13 cellular contexts compared by ENCODE assay signal in the genomic region with DNA sequence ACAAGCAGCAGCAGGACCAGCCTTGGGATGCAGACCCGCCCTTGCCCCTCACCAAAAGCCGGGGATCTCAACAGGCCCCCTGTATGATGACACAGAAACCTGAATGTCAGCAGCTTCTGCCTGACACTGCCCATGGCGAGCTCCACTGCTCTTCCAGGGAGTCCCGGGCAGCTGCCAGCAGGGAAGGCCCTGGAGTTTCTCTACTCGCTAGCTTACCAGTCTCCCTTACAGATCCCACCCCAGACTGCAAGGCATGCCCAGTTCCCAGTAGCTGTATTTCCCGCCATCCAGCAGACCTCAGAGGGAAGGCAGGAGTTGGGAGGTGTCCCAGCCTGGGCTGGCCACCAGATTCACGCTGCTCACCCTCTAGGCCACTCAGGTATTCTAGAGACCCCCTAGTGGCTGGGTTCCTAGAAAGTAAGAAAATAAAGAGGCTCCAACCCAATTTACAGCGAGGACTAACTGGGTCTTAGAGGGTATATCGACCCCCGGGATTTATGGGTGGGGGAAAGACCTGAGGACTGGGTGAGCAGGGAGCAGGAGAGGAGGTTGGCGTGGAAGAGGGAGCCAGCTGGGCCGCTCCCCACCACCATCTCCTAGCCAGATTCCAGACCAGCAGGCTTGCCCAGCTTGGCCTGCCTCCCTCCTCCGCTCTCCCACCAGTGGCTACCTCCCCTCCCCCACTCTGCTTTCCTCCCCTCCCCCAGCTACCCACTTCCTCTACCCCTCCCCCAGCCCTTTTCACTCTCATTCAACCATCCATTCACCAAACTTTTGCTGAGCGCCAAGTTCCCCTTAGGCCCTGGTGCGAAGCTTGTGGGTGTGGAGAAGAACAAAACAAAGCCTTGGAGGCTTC. TPM values are rescaled to one million over a fixed set of nuclear protein-coding genes. Genes with fewer than 3 reads are reported as not detected.
DNase-seq lines count a peak whose midpoint lies in the region; ATAC-seq and TF ChIP-seq lines count a peak whose summit lies in the region.
"Had no signal": no experiment of that assay in that cellular context is flagged by ENCODE, and none has a peak within 500 bp of the region (broad histone marks: within the 10 kb centered on the region; RNA-seq: fewer than 3 reads in every experiment).

No MANE protein-coding gene starts in this region.

- H3K9me3 ChIP-seq in endodermal cell (ENCODE audit: control insufficient read depth, low read length) (no peaks in the 10 kb centered on the region), mammary epithelial cell (replicated peaks; ENCODE audit: insufficient read depth, low read length) (no peaks in the 10 kb centered on the region)
- H3K9me3 ChIP-seq: A549, tibial artery had no signal

- BruUV-seq in mammary epithelial cell (replicated peaks; lab: Mats Ljungman, UMichigan), result no TSS peak

- CTCF ChIA-PET in mammary epithelial cell (lab: Charles Lee; ENCODE audit: low non-redundant PET), result no interaction called here

- H3K79me2 ChIP-seq in mammary epithelial cell (ENCODE audit: insufficient read depth, low read length), result no peaks in the 10 kb centered on the region

- H3K4me3 ChIP-seq in NB4 (ENCODE audit: low read depth, low read length) (no peak overlapping the region), endodermal cell (ENCODE audit: low read length) (no peak overlapping the region), retinal pigment epithelial cell (ENCODE audit: low read length) (no peak overlapping the region), mammary epithelial cell (replicated peaks in 1 of 3; ENCODE audit: insufficient read depth in 1 of 3, low read depth in 2 of 3, low read length in 3 of 3) (no peak overlapping the region)
- H3K4me3 ChIP-seq: A549, tibial artery had no signal

- H3K4me1 Mint-ChIP-seq in activated CD4-positive, alpha-beta T cell treated with anti-CD3 and anti-CD28 coated beads, Interleukin-2, amount 10 ng/mL, durations not matched to agents 24 days and 14 days, result peaks cover 31% of the 10 kb centered on the region
- H3K4me1 Mint-ChIP-seq in endodermal cell, result peaks cover 37% of the 10 kb centered on the region

- no peaks in the 10 kb centered on the region for H3K9me3 Mint-ChIP-seq in activated CD4-positive, alpha-beta T cell treated with anti-CD3 and anti-CD28 coated beads, Interleukin-2, amount 10 ng/mL, durations not matched to agents 24 days and 14 days
- H3K9me3 Mint-ChIP-seq in endodermal cell, result no peaks in the 10 kb centered on the region

- no peaks in the 10 kb centered on the region for H3K27me3 Mint-ChIP-seq in activated CD4-positive, alpha-beta T cell treated with anti-CD3 and anti-CD28 coated beads, Interleukin-2, amount 10 ng/mL, durations not matched to agents 24 days and 14 days
- no peaks in the 10 kb centered on the region for H3K27me3 Mint-ChIP-seq in endodermal cell (ENCODE audit: insufficient read depth)

- WGBS in endodermal cell (ENCODE audit: insufficient coverage in 1 of 2, insufficient read length in 1 of 2), 2 experiments, result 73 to 75% methylated on average over 8 to 15 of the region's 15 CpGs
- 74% methylated on average over 11 of the region's 15 CpGs for WGBS in mammary epithelial cell (ENCODE audit: low coverage, missing lambda C conversion rate)

- no peak overlapping the region for H2AFZ ChIP-seq in mammary epithelial cell (ENCODE audit: low read depth, low read length)

- no peak overlapping the region for H3K9ac ChIP-seq in endodermal cell (ENCODE audit: extremely low read depth, low read length, poor library complexity, severe bottlenecking)
- no peak overlapping the region for H3K9ac ChIP-seq in mammary epithelial cell (ENCODE audit: insufficient read depth, low read length)

- H3K36me3 Mint-ChIP-seq in activated CD4-positive, alpha-beta T cell treated with anti-CD3 and anti-CD28 coated beads, Interleukin-2, amount 10 ng/mL, durations not matched to agents 24 days and 14 days (ENCODE audit: low read depth), result no peaks in the 10 kb centered on the region
- no peaks in the 10 kb centered on the region for H3K36me3 Mint-ChIP-seq in endodermal cell (ENCODE audit: low read depth)

- no peaks in the 10 kb centered on the region for H4K20me1 ChIP-seq in mammary epithelial cell (ENCODE audit: insufficient read depth, low read length)

- H3K36me3 ChIP-seq in endodermal cell (ENCODE audit: control insufficient read depth, insufficient read depth, low read length) (no peaks in the 10 kb centered on the region), mammary epithelial cell (ENCODE audit: insufficient read depth, low read length) (no peaks in the 10 kb centered on the region)
- H3K36me3 ChIP-seq: tibial artery had no signal

- in situ Hi-C loops in mammary epithelial cell (cut with MboI; ENCODE audit: low sequenced_read_pairs in 2 of 2), result no loop called here

- TF ChIP-seq CTCF in NB4 (IDR thresholded peaks at IDR 0.05; ENCODE audit: low read depth, low read length) (no peak), endodermal cell (conservative IDR thresholded peaks at IDR 0.05) (peak; percentile 69), retinal pigment epithelial cell (conservative IDR thresholded peaks at IDR 0.05; ENCODE audit: low read depth, low read length) (peak; percentile 15), mammary epithelial cell (conservative IDR thresholded peaks at IDR 0.05 in 1 of 2, IDR thresholded peaks at IDR 0.05 in 1 of 2; ENCODE audit: extremely low read depth in 1 of 2, insufficient read depth in 1 of 2, low read depth in 1 of 2, low read length in 2 of 2) (no peak)

- no peaks in the 10 kb centered on the region for H3K27me3 ChIP-seq in endodermal cell (ENCODE audit: control insufficient read depth, insufficient read depth, low read length, poor library complexity, severe bottlenecking)
- no peaks in the 10 kb centered on the region for H3K27me3 ChIP-seq in mammary epithelial cell (ENCODE audit: insufficient read depth, low read length)
- H3K27me3 ChIP-seq: tibial artery had no signal

- H3K4me3 Mint-ChIP-seq in activated CD4-positive, alpha-beta T cell treated with anti-CD3 and anti-CD28 coated beads, Interleukin-2, amount 10 ng/mL, durations not matched to agents 24 days and 14 days, result peak overlapping the region; percentile 10
- peak overlapping the region; percentile 34 for H3K4me3 Mint-ChIP-seq in endodermal cell

- H3K27ac ChIP-seq in endodermal cell (ENCODE audit: low read depth, low read length), result no peak overlapping the region
- H3K27ac ChIP-seq in mammary epithelial cell (ENCODE audit: insufficient read depth, low read depth, low read length), result no peak overlapping the region
- H3K27ac ChIP-seq: tibial artery had no signal

- H3K4me2 ChIP-seq in mammary epithelial cell (ENCODE audit: insufficient read depth, low read depth, low read length), result no peak overlapping the region
- H3K4me2 ChIP-seq: A549 had no signal

- no peak for DNase-seq in activated CD4-positive, alpha-beta T cell treated with anti-CD3 and anti-CD28 coated beads, Interleukin-2, amount 10 ng/mL, durations not matched to agents 24 days and 14 days
- no peak for DNase-seq in activated CD4-positive, alpha-beta T cell treated with anti-CD3 and anti-CD28 coated beads for 4 hours
- DNase-seq in NB4 (ENCODE audit: low read depth) (peak; percentile 81), endodermal cell (peak; percentile 90), retinal pigment epithelial cell (ENCODE audit: low read depth) (no peak), mammary epithelial cell (no peak), NCI-H446 (lab: John Stamatoyannopoulos, UW) (no peak)
- DNase-seq: activated naive CD4-positive, alpha-beta T cell; NCI-H526 treated with DMSO at 0.1 percent for 48 hours; occipital lobe; tibial artery had no signal

- H3K4me1 ChIP-seq in endodermal cell (ENCODE audit: control insufficient read depth, insufficient read depth, low read length) (peaks cover 12% of the 10 kb centered on the region), mammary epithelial cell (ENCODE audit: insufficient read depth, low read length) (peaks cover 27% of the 10 kb centered on the region)

- no peak for ATAC-seq in GM18498 (IDR thresholded peaks at IDR 0.05; ENCODE audit: unreplicated experiment)

- peak overlapping the region; percentile 65 for H3K27ac Mint-ChIP-seq in activated CD4-positive, alpha-beta T cell treated with anti-CD3 and anti-CD28 coated beads, Interleukin-2, amount 10 ng/mL, durations not matched to agents 24 days and 14 days
- H3K27ac Mint-ChIP-seq in endodermal cell, result peak overlapping the region; percentile 94

- intact Hi-C loops in activated CD4-positive, alpha-beta T cell treated with anti-CD3 and anti-CD28 coated beads, Interleukin-2, amount 10 ng/mL, durations not matched to agents 24 days and 14 days (cut with micrococcal nuclease), result no loop called here
- intact Hi-C loops in mammary epithelial cell (cut with micrococcal nuclease), result no loop called here

- no peak for TF ChIP-seq POLR2A in NB4 (IDR thresholded peaks at IDR 0.05; ENCODE audit: extremely low read depth, insufficient read length)

- dilution Hi-C loops in mammary epithelial cell (cut with HindIII; ENCODE audit: low sequenced_read_pairs), result no loop called here

RNA-seq across cellular contexts. Expression of a gene that starts 9.7 kb away (rescaled TPM):
- total RNA-seq in activated CD4-positive, alpha-beta T cell treated with anti-CD3 and anti-CD28 coated beads, Interleukin-2, amount 10 ng/mL, durations not matched to agents 24 days and 14 days, result 509 and 520 TPM in 2 replicates
- total RNA-seq in endodermal cell (1,000 to 10,000 TPM; 1,306 to 1,595 TPM), mammary epithelial cell (100 to 1,000 TPM in 1 of 2 donors, 10 to 100 TPM in 1; 21.2 to 314 TPM)
- 1,230 TPM for polyA plus RNA-seq in endodermal cell (2013, experiment 1 of 2)
- polyA plus RNA-seq in endodermal cell (2013, experiment 2 of 2), result 1,159 TPM
- 151 TPM for polyA plus RNA-seq in mammary epithelial cell
- 338 TPM for polyA minus RNA-seq in mammary epithelial cell

RNA-seq across cellular contexts. Expression of a gene that starts 21.8 kb away (rescaled TPM):
- 12.6 and 13.5 TPM in 2 replicates for total RNA-seq in activated CD4-positive, alpha-beta T cell treated with anti-CD3 and anti-CD28 coated beads, Interleukin-2, amount 10 ng/mL, durations not matched to agents 24 days and 14 days
- total RNA-seq in endodermal cell, result 1 to 10 TPM; 7.2 to 7.9 TPM
- 16.4 TPM for polyA plus RNA-seq in endodermal cell (2013, experiment 1 of 2)
- polyA plus RNA-seq in endodermal cell (2013, experiment 2 of 2), result 14.3 TPM
- total RNA-seq in mammary epithelial cell, result 10 to 100 TPM; 20.3 to 40.6 TPM
- polyA plus RNA-seq in mammary epithelial cell, result 48.6 TPM
- polyA minus RNA-seq in mammary epithelial cell, result 29.8 TPM

Comparison
In these comparisons a context has a peak if more than half of its experiments do, and no peak if none do; other contexts are left out.
1. DNase-seq: peak in NB4 (single experiment) and endodermal cell (single experiment); none in activated CD4-positive, alpha-beta T cell treated with anti-CD3 and anti-CD28 coated beads, Interleukin-2, amount 10 ng/mL, durations not matched to agents 24 days and 14 days (single experiment), activated CD4-positive, alpha-beta T cell treated with anti-CD3 and anti-CD28 coated beads for 4 hours (0 of 2), retinal pigment epithelial cell (single experiment), mammary epithelial cell (single experiment) and NCI-H446 (0 of 2).
2. CTCF ChIP-seq: peak in endodermal cell (single experiment) and retinal pigment epithelial cell (single experiment); none in NB4 (single experiment) and mammary epithelial cell (0 of 2).